Comparison of ENCODE assay signal across 14 cellular contexts in genomic region chr2:25817630-25818029, GRCh38.
DNase-seq lines count a peak whose midpoint lies in the region; ATAC-seq and TF ChIP-seq lines count a peak whose summit lies in the region.
"Had no signal": no experiment of that assay in that cellular context is flagged by ENCODE, and none has a peak within 500 bp of the region (broad histone marks: within the 10 kb centered on the region; RNA-seq: fewer than 3 reads in every experiment).

No MANE protein-coding gene starts in this region.

- CTCF ChIA-PET in CD4-positive, alpha-beta T cell (lab: Charles Lee) = interaction anchor here (0.6 to 1.7 kb wide), 3 partner anchors 14 to 1900 kb away, joined by 3 to 4 read pairs (median 3); no protein-coding TSS in a partner anchor
- CTCF ChIA-PET in activated CD4-positive, alpha-beta memory T cell treated with anti-CD3 and anti-CD28 coated beads for 36 hours (lab: Charles Lee) = interaction anchor here (0.7 to 1.9 kb wide), 8 partner anchors 10 to 37 kb away, joined by 3 to 10 read pairs (median 6); no protein-coding TSS in a partner anchor

- peak overlapping the region; percentile 21 for H3K27ac Mint-ChIP-seq in CD4-positive, alpha-beta T cell
- H3K27ac Mint-ChIP-seq in activated CD4-positive, alpha-beta memory T cell treated with anti-CD3 and anti-CD28 coated beads for 36 hours = peak overlapping the region; percentile 60
- H3K27ac Mint-ChIP-seq: B cell, nephron had no signal

- POLR2A ChIA-PET in CD4-positive, alpha-beta T cell (lab: Charles Lee) = interaction anchor here (0.6 to 1.0 kb wide), 3 partner anchors 9 to 1877 kb away, joined by 3 to 4 read pairs (median 4); partner anchors contain the start of gene UBXN2A
- POLR2A ChIA-PET in activated CD4-positive, alpha-beta memory T cell treated with anti-CD3 and anti-CD28 coated beads for 36 hours (lab: Charles Lee) = interaction anchor here (0.6 to 2.5 kb wide), 10 partner anchors 9 to 61 kb away, joined by 3 to 26 read pairs (median 4); partner anchors contain the start of gene ASXL2

- no peak overlapping the region for H3K4me3 Mint-ChIP-seq in CD4-positive, alpha-beta T cell
- no peak overlapping the region for H3K4me3 Mint-ChIP-seq in activated CD4-positive, alpha-beta memory T cell treated with anti-CD3 and anti-CD28 coated beads for 36 hours
- H3K4me3 Mint-ChIP-seq: B cell, nephron had no signal

- no peak for DNase-seq in CD4-positive, alpha-beta T cell
- DNase-seq in activated CD4-positive, alpha-beta memory T cell treated with anti-CD3 and anti-CD28 coated beads for 36 hours = no peak
- DNase-seq in DMS53 (lab: John Stamatoyannopoulos, UW) (no peak), NCI-H2227 (lab: John Stamatoyannopoulos, UW; ENCODE audit: unreplicated experiment) (no peak)
- DNase-seq in activated CD4-positive, CD25-positive, alpha-beta regulatory T cell (lab: John Stamatoyannopoulos, UW) = no peak
- DNase-seq: activated CD4-positive, alpha-beta T cell treated with anti-CD3 and anti-CD28 coated beads, Interleukin-2, amount 50 U/mL, for 1 hour; brain microvascular endothelial cell; NCI-H524 treated with DMSO at 0.1 percent for 48 hours; small intestine had no signal

- no peaks in the 10 kb centered on the region for H3K27me3 ChIP-seq in CD4-positive, alpha-beta T cell (ENCODE audit: control insufficient read depth, insufficient read depth, low read length)
- H3K27me3 ChIP-seq: brain microvascular endothelial cell had no signal

- no peak for ATAC-seq in CD4-positive, alpha-beta T cell (ENCODE audit: poor library complexity)
- peak; percentile 65 for ATAC-seq in GM18867 (IDR thresholded peaks at IDR 0.05; ENCODE audit: unreplicated experiment)
- peak; percentile 74 for ATAC-seq in HG02642 (IDR thresholded peaks at IDR 0.05; ENCODE audit: poor library complexity, unreplicated experiment)
- ATAC-seq in HG03469 (IDR thresholded peaks at IDR 0.05; ENCODE audit: unreplicated experiment) = no peak

- H3K9me3 ChIP-seq in CD4-positive, alpha-beta T cell (ENCODE audit: control insufficient read depth, low read length) = no peaks in the 10 kb centered on the region

- peaks cover 7% of the 10 kb centered on the region for H3K36me3 Mint-ChIP-seq in CD4-positive, alpha-beta T cell (ENCODE audit: low read depth)
- peaks cover 12% of the 10 kb centered on the region for H3K36me3 Mint-ChIP-seq in activated CD4-positive, alpha-beta memory T cell treated with anti-CD3 and anti-CD28 coated beads for 36 hours

- H3K27me3 Mint-ChIP-seq in CD4-positive, alpha-beta T cell = no peaks in the 10 kb centered on the region
- H3K27me3 Mint-ChIP-seq in activated CD4-positive, alpha-beta memory T cell treated with anti-CD3 and anti-CD28 coated beads for 36 hours = peaks cover 1% of the 10 kb centered on the region
- H3K27me3 Mint-ChIP-seq: B cell had no signal

- peaks cover 73% of the 10 kb centered on the region for H3K4me1 Mint-ChIP-seq in CD4-positive, alpha-beta T cell (ENCODE audit: low read depth)
- peaks cover 68% of the 10 kb centered on the region for H3K4me1 Mint-ChIP-seq in activated CD4-positive, alpha-beta memory T cell treated with anti-CD3 and anti-CD28 coated beads for 36 hours (ENCODE audit: low read depth)

- no peaks in the 10 kb centered on the region for H3K9me3 Mint-ChIP-seq in CD4-positive, alpha-beta T cell
- H3K9me3 Mint-ChIP-seq in activated CD4-positive, alpha-beta memory T cell treated with anti-CD3 and anti-CD28 coated beads for 36 hours = no peaks in the 10 kb centered on the region
- H3K9me3 Mint-ChIP-seq: nephron had no signal

- intact Hi-C loops in CD4-positive, alpha-beta T cell (cut with DNase I, micrococcal nuclease) = no loop called here
- intact Hi-C loops in activated CD4-positive, alpha-beta memory T cell treated with anti-CD3 and anti-CD28 coated beads for 36 hours (cut with micrococcal nuclease) = loop anchor here (1.0 kb wide), 4 partner anchors 8 to 35 kb away; no protein-coding TSS in a partner anchor

- TF ChIP-seq CTCF in CD4-positive, alpha-beta T cell (IDR thresholded peaks at IDR 0.05) = no peak

- no peak overlapping the region for H3K27ac ChIP-seq in CD4-positive, alpha-beta T cell (ENCODE audit: low read depth, low read length)
- H3K27ac ChIP-seq: brain microvascular endothelial cell had no signal

Comparison
In these comparisons a context has a peak if more than half of its experiments do, and no peak if none do; other contexts are left out.
1. ATAC-seq: peak in GM18867 (single experiment) and HG02642 (single experiment); none in CD4-positive, alpha-beta T cell (single experiment) and HG03469 (single experiment).